ENCODE assay signal across 17 cellular contexts in genomic region chr20:20214757-20215275, GRCh38.
DNase-seq lines count a peak whose midpoint lies in the region; ATAC-seq and TF ChIP-seq lines count a peak whose summit lies in the region.
"Had no signal": no experiment of that assay in that cellular context is flagged by ENCODE, and none has a peak within 500 bp of the region (broad histone marks: within the 10 kb centered on the region; RNA-seq: fewer than 3 reads in every experiment).

No MANE protein-coding gene starts in this region.

- H3K4me3 ChIP-seq in left ventricle myocardium inferior, result no peak overlapping the region
- H3K4me3 ChIP-seq in OCI-LY7 (ENCODE audit: low read depth, low read length, poor library complexity, severe bottlenecking), result no peak overlapping the region

- H3K79me2 ChIP-seq in OCI-LY7 (ENCODE audit: insufficient read depth, low read depth, low read length), result no peaks in the 10 kb centered on the region

- peaks cover 0 to 9% (median 8%) of the 10 kb centered on the region in 3 donors for H3K9me3 Mint-ChIP-seq in T-cell
- H3K9me3 Mint-ChIP-seq: activated T-helper 1 cell treated with anti-CD3 and anti-CD28 coated beads, Interleukin-12 subunit alpha, Interleukin-12 subunit beta, Interleukin-2, Interleukin-4 antibody, amounts not matched to agents 30 ng/mL and 10 ng/mL and 1 ng/mL, durations not matched to agents 14 hours and 24 hours and 36 hours; HFFc6 had no signal

- no peak for ATAC-seq in T-cell (replicated peaks in 1 of 4)

- no peaks in the 10 kb centered on the region for H3K9me2 ChIP-seq in OCI-LY7 (ENCODE audit: insufficient read depth, low read length)

- H3K27ac ChIP-seq in left ventricle myocardium inferior (replicated peaks) (peak overlapping the region; percentile 87), OCI-LY7 (ENCODE audit: low read depth, low read length, poor library complexity, severe bottlenecking) (no peak overlapping the region)

- H3K36me3 Mint-ChIP-seq in T-cell, result no peaks in the 10 kb centered on the region

- intact Hi-C loops in left ventricle myocardium inferior (cut with micrococcal nuclease) (no loop called here), OCI-LY7 (cut with micrococcal nuclease; ENCODE audit: unreplicated experiment) (no loop called here)

- TF ChIP-seq CTCF in left ventricle myocardium inferior (IDR thresholded peaks at IDR 0.05; ENCODE audit: borderline replicate concordance) (no peak), OCI-LY7 (conservative IDR thresholded peaks at IDR 0.05; ENCODE audit: low read length) (no peak)

- H3K4me1 ChIP-seq in left ventricle myocardium inferior, result peaks cover 57% of the 10 kb centered on the region
- no peaks in the 10 kb centered on the region for H3K4me1 ChIP-seq in OCI-LY7 (ENCODE audit: insufficient read depth, low read length, poor library complexity, severe bottlenecking)

- no peaks in the 10 kb centered on the region for H3K4me1 Mint-ChIP-seq in T-cell

- CTCF ChIA-PET in OCI-LY7 (lab: Charles Lee; ENCODE audit: unreplicated experiment) (no interaction called here), T-cell (lab: Charles Lee) (no interaction called here)

- peak; percentile 86 for DNase-seq in DMS153 (lab: John Stamatoyannopoulos, UW)
- peak; percentile 39 for DNase-seq in NCI-H1694 treated with DMSO at 0.1 percent for 48 hours (lab: John Stamatoyannopoulos, UW)
- peak; percentile 95 for DNase-seq in NCI-H748 (lab: John Stamatoyannopoulos, UW; ENCODE audit: unreplicated experiment)
- DNase-seq in left ventricle myocardium inferior, result no peak
- no peak for DNase-seq in SKM-1 treated with dmso at 0.1 percent for 144 hours (lab: John Stamatoyannopoulos, UW; ENCODE audit: unreplicated experiment)
- no peak for DNase-seq in OCI-LY7 (ENCODE audit: low spot score)
- DNase-seq in stimulated activated naive CD4-positive, alpha-beta T cell (lab: John Stamatoyannopoulos, UW), result no peak
- no peak for DNase-seq in T-cell
- DNase-seq: activated CD4-positive, alpha-beta T cell treated with anti-CD3 and anti-CD28 coated beads, Interleukin-2, amount 50 U/mL, for 1 hour; amniotic stem cell; HFFc6; kidney glomerular epithelial cell; NCI-H526 treated with DMSO at 0.1 percent for 48 hours; SIG-M5; stimulated activated CD4-positive, alpha-beta T cell treated with anti-CD3 and anti-CD28 coated beads, Interleukin-15, amount 100 ng/mL, for 24 hours had no signal

- no TSS peak for BruUV-seq in OCI-LY7 (replicated peaks; lab: Mats Ljungman, UMichigan)

- POLR2A ChIA-PET in OCI-LY7 (lab: Charles Lee) (no interaction called here), T-cell (lab: Charles Lee) (no interaction called here)

- peaks cover 8 to 26% of the 10 kb centered on the region in 2 donors for H3K27me3 Mint-ChIP-seq in T-cell

- no peaks in the 10 kb centered on the region for H4K20me1 ChIP-seq in OCI-LY7 (ENCODE audit: insufficient read depth, low read length)

- H2AFZ ChIP-seq in OCI-LY7 (ENCODE audit: low read length), result no peak overlapping the region

- no peaks in the 10 kb centered on the region for H3K27me3 ChIP-seq in left ventricle myocardium inferior (ENCODE audit: low read depth)

- H3K27ac Mint-ChIP-seq in T-cell, result no peak overlapping the region
- H3K27ac Mint-ChIP-seq: activated T-helper 1 cell treated with anti-CD3 and anti-CD28 coated beads, Interleukin-12 subunit alpha, Interleukin-12 subunit beta, Interleukin-2, Interleukin-4 antibody, amounts not matched to agents 30 ng/mL and 10 ng/mL and 1 ng/mL, durations not matched to agents 14 hours and 24 hours and 36 hours; HFFc6; progenitor cell of endocrine pancreas had no signal

- no peak overlapping the region for H3K4me3 Mint-ChIP-seq in T-cell
- H3K4me3 Mint-ChIP-seq: activated T-helper 1 cell treated with anti-CD3 and anti-CD28 coated beads, Interleukin-12 subunit alpha, Interleukin-12 subunit beta, Interleukin-2, Interleukin-4 antibody, amounts not matched to agents 30 ng/mL and 10 ng/mL and 1 ng/mL, durations not matched to agents 14 hours and 24 hours and 36 hours; HFFc6 had no signal

- H3K4me2 ChIP-seq in OCI-LY7 (ENCODE audit: low read length), result no peak overlapping the region

- H3K36me3 ChIP-seq in left ventricle myocardium inferior, result no peaks in the 10 kb centered on the region
- no peaks in the 10 kb centered on the region for H3K36me3 ChIP-seq in OCI-LY7 (ENCODE audit: insufficient read depth, low read length)

- peaks cover 18% of the 10 kb centered on the region for H3K9me3 ChIP-seq in left ventricle myocardium inferior (replicated peaks)
- no peaks in the 10 kb centered on the region for H3K9me3 ChIP-seq in OCI-LY7 (ENCODE audit: low read length)

Comparison
In these comparisons a context has a peak if more than half of its experiments do, and no peak if none do; other contexts are left out.
1. DNase-seq: peak in DMS153 (single experiment), NCI-H1694 treated with DMSO at 0.1 percent for 48 hours (single experiment) and NCI-H748 (single experiment); none in left ventricle myocardium inferior (single experiment), SKM-1 treated with dmso at 0.1 percent for 144 hours (single experiment), OCI-LY7 (single experiment), stimulated activated naive CD4-positive, alpha-beta T cell (0 of 6) and T-cell (0 of 34).